In the genomic region with DNA sequence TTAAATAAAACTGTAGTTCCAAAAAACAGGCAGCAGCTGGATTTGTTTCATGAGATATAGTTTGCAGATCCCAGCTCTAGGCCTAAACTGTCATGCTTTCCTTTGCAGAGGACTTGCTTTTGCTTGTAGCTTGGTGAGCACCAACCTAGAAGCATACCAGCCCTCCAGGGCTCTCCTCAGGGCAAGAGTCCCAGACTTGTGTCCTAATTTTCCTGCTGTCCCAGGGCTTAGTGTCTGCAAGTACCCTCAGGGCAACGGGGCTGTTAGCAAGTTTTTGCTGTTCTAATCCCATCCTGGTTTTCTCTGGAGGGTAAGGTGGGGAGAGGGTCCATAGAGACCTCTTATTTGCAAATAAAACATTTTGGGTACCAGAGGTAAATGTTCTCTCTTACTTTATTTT, we compare ENCODE assay signal across 32 cellular contexts. TPM values are rescaled to one million over a fixed set of nuclear protein-coding genes. Genes with fewer than 3 reads are reported as not detected.
"Had no signal": no experiment of that assay in that cellular context is flagged by ENCODE, and none has a peak within 500 bp of the region (broad histone marks: within the 10 kb centered on the region; RNA-seq: fewer than 3 reads in every experiment).

No MANE protein-coding gene starts in this region.

- H3K9me3 ChIP-seq: adrenal gland, ascending aorta, body of pancreas, breast epithelium had no signal

- DNase-seq: activated effector memory CD4-positive, alpha-beta T cell treated with anti-CD3 and anti-CD28 coated beads, Interleukin-2, amount 50 U/mL, for 16 hours; activated effector memory CD4-positive, alpha-beta T cell treated with Interleukin-2 at 50 U/mL for 16 hours; activated gamma-delta T cell; activated gamma-delta T cell treated with Interleukin-2 at 50 U/mL for 16 hours; activated naive CD4-positive, alpha-beta T cell; activated naive CD4-positive, alpha-beta T cell treated with anti-CD3 and anti-CD28 coated beads for 36 hours; activated naive CD4-positive, alpha-beta T cell treated with anti-CD3 and anti-CD28 coated beads, Interleukin-2, amount 10 ng/mL, durations not matched to agents 7 days and 5 days; activated naive CD4-positive, alpha-beta T cell treated with anti-CD3 and anti-CD28 coated beads, Interleukin-2, amount 50 U/mL, for 16 hours; activated naive CD4-positive, alpha-beta T cell treated with Interleukin-2 at 50 U/mL for 16 hours; activated naive CD8-positive, alpha-beta T cell treated with anti-CD3 and anti-CD28 coated beads for 36 hours; activated naive CD8-positive, alpha-beta T cell treated with anti-CD3 and anti-CD28 coated beads, Interleukin-2, amount 10 ng/mL, durations not matched to agents 7 days and 5 days; activated naive CD8-positive, alpha-beta T cell treated with anti-CD3 and anti-CD28 coated beads, Interleukin-2, amount 50 U/mL, for 24 hours; activated T-cell treated with anti-CD3 and anti-CD28 coated beads, Interleukin-2, amount 50 U/mL, for 1 hour; activated T-cell treated with anti-CD3 and anti-CD28 coated beads, Interleukin-2, amount 50 U/mL, for 24 hours; activated T-cell treated with anti-CD3 and anti-CD28 coated beads, Interleukin-2, amount 50 U/mL, for 4 hours; activated T-cell treated with anti-CD3 and anti-CD28 coated beads, Interleukin-2, amount 50 U/mL, for 48 hours; activated T-cell treated with anti-CD3 and anti-CD28 coated beads, Interleukin-2, amount 50 U/mL, for 72 hours; adrenal gland; amniotic stem cell; amygdala; anterior cingulate cortex; aorta; body of pancreas; brain microvascular endothelial cell; caudate nucleus; central memory CD4-positive, alpha-beta T cell; cerebellar nuclear complex had no signal

- H3K27ac ChIP-seq: adrenal gland, ascending aorta, body of pancreas, brain microvascular endothelial cell, breast epithelium, cardiac muscle cell had no signal

- H3K4me3 ChIP-seq: adrenal gland, ascending aorta, body of pancreas, breast epithelium, cardiac muscle cell had no signal

- H3K4me1 ChIP-seq: adrenal gland, ascending aorta, breast epithelium had no signal

- H3K36me3 ChIP-seq: adrenal gland, ascending aorta, brain microvascular endothelial cell, breast epithelium, cardiac muscle cell had no signal

- H3K27me3 ChIP-seq: adrenal gland, ascending aorta, body of pancreas, brain microvascular endothelial cell, breast epithelium, cardiac muscle cell had no signal

RNA-seq across cellular contexts. Expression of a gene that starts 59.5 kb away (rescaled TPM):
- total RNA-seq: activated naive CD4-positive, alpha-beta T cell treated with anti-CD3 and anti-CD28 coated beads, Interleukin-2, amount 50 U/mL, for 72 hours; activated naive CD8-positive, alpha-beta T cell treated with anti-CD3 and anti-CD28 coated beads, Interleukin-2, amount 10 ng/mL, durations not matched to agents 7 days and 5 days; activated T-helper 2 cell treated with anti-CD3 and anti-CD28 coated beads, Interferon-gamma antibody, Interleukin-2, Interleukin-4, amounts not matched to agents 10 μg/mL and 5 μg/mL and 100 μg/mL, durations not matched to agents 14 hours and 24 hours and 36 hours; ascending aorta had no signal
